14 cellular contexts compared by ENCODE assay signal in the genomic region with DNA sequence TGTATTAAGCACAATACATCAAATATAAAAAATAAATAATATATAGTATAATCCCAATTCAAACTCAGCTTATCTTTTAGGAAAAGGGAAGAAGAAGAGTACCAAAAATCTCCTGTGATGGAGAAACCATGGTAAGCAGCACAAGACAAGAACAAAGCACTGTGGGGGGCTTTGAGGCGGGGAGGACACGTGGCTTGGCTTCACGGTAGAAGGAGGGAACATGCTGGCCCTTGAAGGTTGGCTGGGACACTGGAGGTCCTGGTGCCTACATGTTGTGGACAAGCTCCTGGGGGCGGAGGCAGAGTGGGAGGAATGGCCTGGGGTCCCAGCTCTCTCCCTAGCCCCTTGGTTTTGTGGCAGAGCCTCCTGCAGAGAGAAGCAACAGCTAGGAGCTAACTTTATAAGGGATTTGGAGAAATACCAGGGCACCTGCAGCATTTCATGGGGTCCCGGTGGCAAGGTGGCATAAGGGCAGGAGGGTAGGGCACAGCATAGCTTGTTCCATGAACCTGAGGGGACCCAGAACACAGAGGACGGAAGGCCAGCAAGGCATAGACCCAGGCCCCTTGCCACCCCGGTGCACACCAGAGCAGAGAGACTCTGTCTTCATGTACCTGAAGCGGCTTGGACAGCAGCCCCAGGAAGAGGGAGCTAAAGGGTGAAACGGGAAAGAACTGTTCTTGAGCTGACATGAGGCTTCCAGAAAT.
DNase-seq lines count a peak whose midpoint lies in the region; ATAC-seq and TF ChIP-seq lines count a peak whose summit lies in the region.
"Had no signal": no experiment of that assay in that cellular context is flagged by ENCODE, and none has a peak within 500 bp of the region (broad histone marks: within the 10 kb centered on the region; RNA-seq: fewer than 3 reads in every experiment).

No MANE protein-coding gene starts in this region.

- H3K27me3 ChIP-seq in left ventricle myocardium inferior (ENCODE audit: low read depth) (no peaks in the 10 kb centered on the region), lower lobe of right lung (ENCODE audit: low read depth) (no peaks in the 10 kb centered on the region), vagina (no peaks in the 10 kb centered on the region), SJCRH30 (no peaks in the 10 kb centered on the region)

- H3K27ac ChIP-seq in left ventricle myocardium inferior (replicated peaks) (peak overlapping the region; percentile 81), lower lobe of right lung (peak overlapping the region; percentile 66), vagina (no peak overlapping the region), SJCRH30 (no peak overlapping the region)

- CTCF ChIA-PET in T-cell (lab: Charles Lee) = interaction anchor here (0.5 to 0.7 kb wide), 3 partner anchors 33 to 162 kb away, joined by 3 read pairs; no protein-coding TSS in a partner anchor

- no peaks in the 10 kb centered on the region for H3K36me3 ChIP-seq in left ventricle myocardium inferior
- no peaks in the 10 kb centered on the region for H3K36me3 ChIP-seq in lower lobe of right lung
- H3K36me3 ChIP-seq in vagina = no peaks in the 10 kb centered on the region
- H3K36me3 ChIP-seq in SJCRH30 = no peaks in the 10 kb centered on the region
- H3K36me3 ChIP-seq: esophagus squamous epithelium had no signal

- DNase-seq in left ventricle myocardium inferior (no peak), left cardiac atrium (no peak), T-cell (no peak), lower lobe of right lung (no peak), vagina (ENCODE audit: extremely low spot score in 2 of 2) (peak; percentile 70 to 91), SJCRH30 (no peak)
- DNase-seq: activated CD4-positive, alpha-beta T cell treated with anti-CD3 and anti-CD28 coated beads for 1 hour; activated T-cell treated with anti-CD3 and anti-CD28 coated beads, Interleukin-2, amount 50 U/mL, for 1 hour; esophagus squamous epithelium; PC-3; stimulated activated CD8-positive, alpha-beta memory T cell treated with anti-CD3 and anti-CD28 coated beads, Interleukin-4, amount 100 ng/mL, for 48 hours had no signal

- POLR2A ChIA-PET in T-cell (lab: Charles Lee) = interaction anchor here in 1 of 2 donors (0.9 kb wide), 1 partner anchor 49 kb away, joined by 3 read pairs; no protein-coding TSS in a partner anchor

- H3K9me3 ChIP-seq in left ventricle myocardium inferior (replicated peaks) (no peaks in the 10 kb centered on the region), lower lobe of right lung (no peaks in the 10 kb centered on the region), vagina (no peaks in the 10 kb centered on the region), SJCRH30 (replicated peaks) (no peaks in the 10 kb centered on the region)
- H3K9me3 ChIP-seq: esophagus squamous epithelium had no signal

- H3K4me3 Mint-ChIP-seq in T-cell = peak overlapping the region in 1 of 3 donors; percentile 78

- no peak for TF ChIP-seq CTCF in left ventricle myocardium inferior (IDR thresholded peaks at IDR 0.05; ENCODE audit: borderline replicate concordance)
- no peak for TF ChIP-seq CTCF in lower lobe of right lung (IDR thresholded peaks at IDR 0.05)
- no peak for TF ChIP-seq CTCF in vagina (IDR thresholded peaks at IDR 0.05)

- H3K9me3 Mint-ChIP-seq in T-cell = no peaks in the 10 kb centered on the region

- H3K27me3 Mint-ChIP-seq in T-cell = no peaks in the 10 kb centered on the region

- ATAC-seq in left cardiac atrium (no peak), T-cell (replicated peaks in 1 of 4) (no peak), lower lobe of right lung (no peak), GM21447 (IDR thresholded peaks at IDR 0.05; ENCODE audit: unreplicated experiment) (no peak), HG02938 (IDR thresholded peaks at IDR 0.05; ENCODE audit: unreplicated experiment) (no peak)
- ATAC-seq: PC-3 had no signal

- H3K4me1 Mint-ChIP-seq in T-cell = peaks cover 61 to 82% (median 61%) of the 10 kb centered on the region in 3 donors

- H3K4me3 ChIP-seq in left ventricle myocardium inferior = no peak overlapping the region
- H3K4me3 ChIP-seq in lower lobe of right lung = no peak overlapping the region
- H3K4me3 ChIP-seq in vagina = no peak overlapping the region
- no peak overlapping the region for H3K4me3 ChIP-seq in SJCRH30
- H3K4me3 ChIP-seq: esophagus squamous epithelium, lung had no signal

- intact Hi-C loops in left ventricle myocardium inferior (cut with micrococcal nuclease) (no loop called here), left cardiac atrium (cut with DNase I) (no loop called here), lower lobe of right lung (cut with DNase I) (no loop called here), vagina (cut with DNase I) (no loop called here)

- peak overlapping the region; percentile 10 to 18 for H3K27ac Mint-ChIP-seq in T-cell

- no peaks in the 10 kb centered on the region for H3K36me3 Mint-ChIP-seq in T-cell

- no peak for TF ChIP-seq POLR2A in vagina (IDR thresholded peaks at IDR 0.05)

- H3K4me1 ChIP-seq in left ventricle myocardium inferior = peaks cover 75% of the 10 kb centered on the region
- H3K4me1 ChIP-seq in lower lobe of right lung = peaks cover 77% of the 10 kb centered on the region
- peaks cover 12% of the 10 kb centered on the region for H3K4me1 ChIP-seq in vagina
- no peaks in the 10 kb centered on the region for H3K4me1 ChIP-seq in SJCRH30

Comparison
In these comparisons a context has a peak if more than half of its experiments do, and no peak if none do; other contexts are left out.
1. DNase-seq: peak in vagina (2 of 2); none in left ventricle myocardium inferior (single experiment), left cardiac atrium (single experiment), T-cell (0 of 34), lower lobe of right lung (single experiment) and SJCRH30 (0 of 2).
2. H3K27ac ChIP-seq: peak in left ventricle myocardium inferior (single experiment) and lower lobe of right lung (single experiment); none in vagina (single experiment) and SJCRH30 (single experiment).